8 cellular contexts compared by ENCODE assay signal in the genomic region with DNA sequence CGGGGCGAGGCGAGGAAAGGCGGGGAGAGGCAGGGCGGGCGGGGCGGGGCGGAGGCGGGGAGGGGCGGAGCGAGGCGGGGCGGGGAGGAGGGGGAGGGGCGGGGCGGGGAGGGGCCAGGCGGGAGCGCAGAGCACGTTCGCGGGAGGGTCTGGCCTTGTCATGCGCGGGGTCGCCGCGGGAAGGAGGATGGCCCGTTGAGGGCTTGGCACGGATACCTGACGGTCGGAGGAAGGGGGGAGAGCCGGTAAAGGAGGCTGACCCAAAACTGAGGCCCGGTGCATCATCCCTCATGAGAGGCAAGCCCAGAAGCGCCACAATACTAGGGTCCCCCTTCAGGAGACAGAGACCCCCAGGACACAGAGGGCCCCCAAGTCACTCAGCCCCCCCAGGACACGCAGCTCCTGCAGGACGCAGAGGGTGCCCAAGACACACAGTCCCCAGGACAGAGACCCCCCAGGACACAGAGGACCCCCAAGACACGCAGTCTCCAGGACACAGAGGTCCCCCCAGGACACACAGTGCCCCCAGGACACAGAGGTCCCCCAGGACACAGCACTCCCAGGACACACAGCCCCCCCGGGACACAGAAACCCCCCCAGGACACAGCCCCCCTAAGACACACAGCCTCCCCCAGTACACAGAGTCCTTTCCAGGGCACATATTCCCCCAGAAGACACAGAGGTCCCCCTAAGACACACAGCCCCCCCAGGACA. TPM values are rescaled to one million over a fixed set of nuclear protein-coding genes. Genes with fewer than 3 reads are reported as not detected.
DNase-seq lines count a peak whose midpoint lies in the region; ATAC-seq and TF ChIP-seq lines count a peak whose summit lies in the region.

No MANE protein-coding gene starts in this region.

- DNase-seq in CD8-positive, alpha-beta T cell: peak in 2 of 7 experiments; percentile 61 to 73
- DNase-seq in HAP-1 (ENCODE audit: low spot score in 2 of 2) (peak; percentile 21 to 75), T-helper 2 cell (peak in 3 of 5 experiments; percentile 12 to 39 (median 33)), epithelial cell of proximal tubule (ENCODE audit: low read depth) (no peak), NCI-H187 treated with DMSO at 0.1 percent for 48 hours (lab: John Stamatoyannopoulos, UW) (no peak)
- peak; percentile 67 for DNase-seq in natural killer cell treated with Interleukin-12 subunit alpha and Interleukin-12 subunit beta and Interleukin-15 and Interleukin-18, amount 100 ng/mL, for 72 hours (ENCODE audit: low spot score)

- intact Hi-C loops in CD8-positive, alpha-beta T cell (cut with DNase I, micrococcal nuclease): loop anchor here (1.0 to 5.0 kb wide), 10 partner anchors 49 to 404 kb away; a partner anchor contains a TSS

- H3K4me1 ChIP-seq in CD8-positive, alpha-beta T cell (ENCODE audit: insufficient read depth, low read length): peaks cover 21% of the 10 kb centered on the region
- H3K4me1 ChIP-seq in HAP-1: peaks cover 2% of the 10 kb centered on the region; the same call in 1 of the 2 replicates

- peaks cover 12% of the 10 kb centered on the region for H3K36me3 Mint-ChIP-seq in CD8-positive, alpha-beta T cell
- no peaks in the 10 kb centered on the region for H3K36me3 Mint-ChIP-seq in natural killer cell treated with Interleukin-12 subunit alpha and Interleukin-12 subunit beta and Interleukin-15 and Interleukin-18, amount 100 ng/mL, for 72 hours

- H3K9me3 Mint-ChIP-seq in CD8-positive, alpha-beta T cell: no peaks in the 10 kb centered on the region
- H3K9me3 Mint-ChIP-seq in natural killer cell treated with Interleukin-12 subunit alpha and Interleukin-12 subunit beta and Interleukin-15 and Interleukin-18, amount 100 ng/mL, for 72 hours: no peaks in the 10 kb centered on the region

- peak overlapping the region; percentile 37 for H3K4me3 ChIP-seq in CD8-positive, alpha-beta T cell (ENCODE audit: low read depth, low read length)
- H3K4me3 ChIP-seq in HAP-1 (peak overlapping the region; percentile 28), epithelial cell of proximal tubule (ENCODE audit: low read depth, low read length) (peak overlapping the region; percentile 55)

- no peak for TF ChIP-seq CTCF in CD8-positive, alpha-beta T cell (IDR thresholded peaks at IDR 0.05)
- TF ChIP-seq CTCF in epithelial cell of proximal tubule (conservative IDR thresholded peaks at IDR 0.05; ENCODE audit: low read depth, low read length): no peak

- H3K27me3 ChIP-seq in CD8-positive, alpha-beta T cell (ENCODE audit: insufficient read depth, low read length): no peaks in the 10 kb centered on the region
- H3K27me3 ChIP-seq in HAP-1 (ENCODE audit: low read depth): no peaks in the 10 kb centered on the region

- no peak overlapping the region for H3K27ac Mint-ChIP-seq in CD8-positive, alpha-beta T cell
- H3K27ac Mint-ChIP-seq in natural killer cell treated with Interleukin-12 subunit alpha and Interleukin-12 subunit beta and Interleukin-15 and Interleukin-18, amount 100 ng/mL, for 72 hours: peak overlapping the region; percentile 62 to 64

- ATAC-seq in CD8-positive, alpha-beta T cell: peak; percentile 17
- peak; percentile 14 to 34 for ATAC-seq in natural killer cell treated with Interleukin-12 subunit alpha and Interleukin-12 subunit beta and Interleukin-15 and Interleukin-18, amount 100 ng/mL, for 72 hours
- ATAC-seq in HG02759 (IDR thresholded peaks at IDR 0.05; ENCODE audit: unreplicated experiment) (no peak), GM18502 (IDR thresholded peaks at IDR 0.05; ENCODE audit: poor library complexity, unreplicated experiment) (no peak)

- in situ Hi-C loops in HAP-1 (cut with MboI; ENCODE audit: low sequenced_read_pairs): no loop called here

- peaks cover 27% of the 10 kb centered on the region for H3K4me1 Mint-ChIP-seq in CD8-positive, alpha-beta T cell (ENCODE audit: low read depth)
- H3K4me1 Mint-ChIP-seq in natural killer cell treated with Interleukin-12 subunit alpha and Interleukin-12 subunit beta and Interleukin-15 and Interleukin-18, amount 100 ng/mL, for 72 hours (ENCODE audit: low read depth in 2 of 2): peaks cover 23 to 24% of the 10 kb centered on the region in 2 donors

- POLR2A ChIA-PET in CD8-positive, alpha-beta T cell (lab: Charles Lee): no interaction called here

- no peak overlapping the region for H3K27ac ChIP-seq in CD8-positive, alpha-beta T cell (ENCODE audit: low read depth, low read length)

- peaks cover 6% of the 10 kb centered on the region for H3K36me3 ChIP-seq in CD8-positive, alpha-beta T cell (ENCODE audit: insufficient read depth, low read length)
- peaks cover 13% of the 10 kb centered on the region for H3K36me3 ChIP-seq in HAP-1 (replicated peaks)

- no peaks in the 10 kb centered on the region for H3K9me3 ChIP-seq in CD8-positive, alpha-beta T cell (ENCODE audit: low read length)
- H3K9me3 ChIP-seq in HAP-1: no peaks in the 10 kb centered on the region

- peak overlapping the region; percentile 59 for H3K4me3 Mint-ChIP-seq in CD8-positive, alpha-beta T cell
- H3K4me3 Mint-ChIP-seq in natural killer cell treated with Interleukin-12 subunit alpha and Interleukin-12 subunit beta and Interleukin-15 and Interleukin-18, amount 100 ng/mL, for 72 hours: peak overlapping the region; percentile 65

- H3K27me3 Mint-ChIP-seq in CD8-positive, alpha-beta T cell (ENCODE audit: low read depth): no peaks in the 10 kb centered on the region
- H3K27me3 Mint-ChIP-seq in natural killer cell treated with Interleukin-12 subunit alpha and Interleukin-12 subunit beta and Interleukin-15 and Interleukin-18, amount 100 ng/mL, for 72 hours: no peaks in the 10 kb centered on the region

- CTCF ChIA-PET in CD8-positive, alpha-beta T cell (lab: Charles Lee): no interaction called here

RNA-seq across cellular contexts. Expression of a gene that starts 0.7 kb away (rescaled TPM):
- 100 to 1,000 TPM; 103 to 107 TPM for total RNA-seq in CD8-positive, alpha-beta T cell
- 81.3 and 94.4 TPM in 2 replicates for total RNA-seq in epithelial cell of proximal tubule
- total RNA-seq in natural killer cell treated with Interleukin-12 subunit alpha and Interleukin-12 subunit beta and Interleukin-15 and Interleukin-18, amount 100 ng/mL, for 72 hours: 10 to 100 TPM; 68.0 to 75.7 TPM

RNA-seq across cellular contexts. Expression of a gene that starts 49.6 kb away (rescaled TPM):
- total RNA-seq in CD8-positive, alpha-beta T cell: 1 to 10 TPM; 1.1 to 1.2 TPM
- 4.1 and 7.8 TPM in 2 replicates for total RNA-seq in epithelial cell of proximal tubule
- 1 to 10 TPM; 1.1 to 1.2 TPM for total RNA-seq in natural killer cell treated with Interleukin-12 subunit alpha and Interleukin-12 subunit beta and Interleukin-15 and Interleukin-18, amount 100 ng/mL, for 72 hours

Comparison
In these comparisons a context has a peak if more than half of its experiments do, and no peak if none do; other contexts are left out.
1. ATAC-seq: peak in CD8-positive, alpha-beta T cell (single experiment) and natural killer cell treated with Interleukin-12 subunit alpha and Interleukin-12 subunit beta and Interleukin-15 and Interleukin-18, amount 100 ng/mL, for 72 hours (2 of 2); none in HG02759 (single experiment) and GM18502 (single experiment).
2. DNase-seq: peak in HAP-1 (2 of 2), T-helper 2 cell (3 of 5) and natural killer cell treated with Interleukin-12 subunit alpha and Interleukin-12 subunit beta and Interleukin-15 and Interleukin-18, amount 100 ng/mL, for 72 hours (single experiment); none in epithelial cell of proximal tubule (single experiment) and NCI-H187 treated with DMSO at 0.1 percent for 48 hours (single experiment).
3. Peak in every context shown above with its lines, with median percentiles within 50 percentile points of each other: H3K4me3 ChIP-seq.